In genomic region chr14:100654814-100655795, GRCh38 we compare ENCODE assay signal across 8 cellular contexts.
DNase-seq lines count a peak whose midpoint lies in the region; ATAC-seq lines count a peak whose summit lies in the region.

No MANE protein-coding gene starts in this region.

- peak; percentile 70 for ATAC-seq in left ventricle myocardium superior

- DNase-seq in activated gamma-delta T cell treated with Interleukin-2 at 50 U/mL for 16 hours (peak; percentile 42), activated gamma-delta T cell (lab: John Stamatoyannopoulos, UW) (no peak), NCI-H526 treated with DMSO at 0.1 percent for 48 hours (lab: John Stamatoyannopoulos, UW) (peak; percentile 53), left ventricle myocardium superior (peak; percentile 60), dedifferentiated amniotic fluid mesenchymal stem cell (ENCODE audit: extremely low spot score) (no peak), globus pallidus (ENCODE audit: low spot score) (no peak)
- DNase-seq in activated effector memory CD4-positive, alpha-beta T cell treated with Interleukin-2 at 50 U/mL for 16 hours: peak; percentile 22
- DNase-seq in stimulated activated CD4-positive, alpha-beta T cell treated with anti-CD3 and anti-CD28 coated beads, Interleukin-15, amount 100 ng/mL, for 24 hours: peak; percentile 60

- intact Hi-C loops in left ventricle myocardium superior (cut with micrococcal nuclease): no loop called here

Comparison
In these comparisons a context has a peak if more than half of its experiments do, and no peak if none do; other contexts are left out.
1. DNase-seq: peak in activated gamma-delta T cell treated with Interleukin-2 at 50 U/mL for 16 hours (single experiment), NCI-H526 treated with DMSO at 0.1 percent for 48 hours (single experiment), activated effector memory CD4-positive, alpha-beta T cell treated with Interleukin-2 at 50 U/mL for 16 hours (single experiment), left ventricle myocardium superior (single experiment) and stimulated activated CD4-positive, alpha-beta T cell treated with anti-CD3 and anti-CD28 coated beads, Interleukin-15, amount 100 ng/mL, for 24 hours (single experiment); none in activated gamma-delta T cell (single experiment), dedifferentiated amniotic fluid mesenchymal stem cell (single experiment) and globus pallidus (single experiment).